Comparison of ENCODE assay signal across 18 cellular contexts in the genomic region with DNA sequence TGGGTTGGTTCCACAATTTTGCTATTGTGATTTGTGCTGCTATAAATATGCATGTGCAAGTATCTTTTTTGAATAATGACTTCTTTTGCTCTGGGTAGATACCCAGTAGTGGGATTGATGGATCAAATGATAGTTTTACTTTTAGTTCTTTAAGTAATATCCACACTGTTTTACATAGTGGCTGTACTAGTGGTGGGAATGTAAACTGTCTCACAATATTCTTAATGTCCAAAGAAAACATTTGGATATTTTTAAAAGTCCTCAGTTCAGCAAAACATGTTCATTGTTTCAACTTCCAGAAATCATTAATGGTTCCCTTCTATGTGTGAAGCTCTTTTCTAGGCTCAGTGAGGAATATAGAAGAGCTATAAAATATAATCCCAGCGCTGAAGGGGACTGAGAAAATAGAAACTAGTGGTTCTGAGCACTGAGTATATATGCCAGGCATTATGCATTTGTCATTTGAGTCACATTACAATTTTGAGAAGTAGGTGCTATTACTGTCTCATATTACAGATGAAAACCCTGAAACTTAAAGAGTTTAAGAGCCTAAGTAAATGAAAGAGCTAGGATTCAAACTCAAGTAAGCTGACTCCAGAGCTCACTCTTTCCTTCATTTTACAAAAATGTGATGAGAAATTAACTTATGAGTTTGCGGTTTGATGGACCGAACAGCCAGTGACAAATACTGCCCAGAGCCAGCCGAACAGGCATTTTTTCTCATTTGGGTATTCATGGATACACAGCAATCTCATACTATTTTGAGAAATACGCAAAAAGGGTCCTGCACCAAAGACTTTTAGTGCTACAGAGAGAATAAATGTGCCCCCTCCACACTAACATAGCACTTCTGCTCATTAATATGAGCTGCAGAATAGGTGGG.
DNase-seq lines count a peak whose midpoint lies in the region; FAIRE-seq and TF ChIP-seq lines count a peak whose summit lies in the region.
"Had no signal": no experiment of that assay in that cellular context is flagged by ENCODE, and none has a peak within 500 bp of the region (broad histone marks: within the 10 kb centered on the region; RNA-seq: fewer than 3 reads in every experiment).

No MANE protein-coding gene starts in this region.

- H3K4me3 ChIP-seq in HEK293 (ENCODE audit: low read depth, low read length) = no peak overlapping the region
- no peak overlapping the region for H3K4me3 ChIP-seq in OCI-LY3 (ENCODE audit: low read length)
- no peak overlapping the region for H3K4me3 ChIP-seq in endothelial cell of umbilical vein (replicated peaks in 1 of 3; ENCODE audit: insufficient read depth in 1 of 3, low read depth in 1 of 3, low read length in 3 of 3)
- no peak overlapping the region for H3K4me3 ChIP-seq in skeletal muscle satellite cell (ENCODE audit: low read length)

- POLR2A ChIA-PET in HEK293 (lab: Yijun Ruan, JAX) (no interaction called here), endothelial cell of umbilical vein (lab: Charles Lee) (no interaction called here)

- H3K4me2 ChIP-seq in OCI-LY3 (ENCODE audit: low read length) (peak overlapping the region; percentile 52), endothelial cell of umbilical vein (ENCODE audit: insufficient read depth, low read length) (no peak overlapping the region), skeletal muscle satellite cell (ENCODE audit: low read length) (peak overlapping the region; percentile 51)

- H3K9ac ChIP-seq in OCI-LY3 (ENCODE audit: low read length) (no peak overlapping the region), endothelial cell of umbilical vein (replicated peaks; ENCODE audit: extremely low read depth, insufficient read depth, low read length) (no peak overlapping the region), skeletal muscle satellite cell (ENCODE audit: low read depth, low read length) (peak overlapping the region; percentile 50)

- H3K79me2 ChIP-seq in OCI-LY3 (ENCODE audit: low read length) (no peaks in the 10 kb centered on the region), endothelial cell of umbilical vein (ENCODE audit: control insufficient read depth, insufficient read depth, low read length) (no peaks in the 10 kb centered on the region)

- H3K4me1 ChIP-seq in HEK293 (ENCODE audit: control insufficient read depth, insufficient read depth, low read length) = no peaks in the 10 kb centered on the region
- peaks cover 18% of the 10 kb centered on the region for H3K4me1 ChIP-seq in OCI-LY3 (ENCODE audit: low read length)
- no peaks in the 10 kb centered on the region for H3K4me1 ChIP-seq in endothelial cell of umbilical vein (ENCODE audit: control insufficient read depth, extremely low read depth, insufficient read depth, low read length)
- peaks cover 48% of the 10 kb centered on the region for H3K4me1 ChIP-seq in skeletal muscle satellite cell (ENCODE audit: control insufficient read depth, insufficient read depth, low read length)

- H3K9me3 ChIP-seq in HEK293 (ENCODE audit: control insufficient read depth, insufficient read depth, low read depth, low read length) (no peaks in the 10 kb centered on the region), OCI-LY3 (ENCODE audit: insufficient read depth, low read length) (no peaks in the 10 kb centered on the region), endothelial cell of umbilical vein (replicated peaks; ENCODE audit: control insufficient read depth, insufficient read depth, low read length) (no peaks in the 10 kb centered on the region), skeletal muscle satellite cell (replicated peaks; ENCODE audit: low read length) (no peaks in the 10 kb centered on the region)

- CTCF ChIA-PET in HEK293 (lab: Yijun Ruan, JAX) = interaction anchor here (0.6 to 1.1 kb wide), 3 partner anchors 53 to 404 kb away, joined by 3 read pairs; no protein-coding TSS in a partner anchor
- CTCF ChIA-PET in endothelial cell of umbilical vein (lab: Charles Lee) = interaction anchor here (0.8 to 1.8 kb wide), 4 partner anchors 19 to 86 kb away, joined by 3 to 5 read pairs (median 3); no protein-coding TSS in a partner anchor

- no peaks in the 10 kb centered on the region for H3K36me3 ChIP-seq in HEK293 (ENCODE audit: control insufficient read depth in 2 of 2, insufficient read depth in 1 of 2, low read length in 2 of 2)
- H3K36me3 ChIP-seq in OCI-LY3 (replicated peaks; ENCODE audit: low read depth, low read length) = no peaks in the 10 kb centered on the region
- no peaks in the 10 kb centered on the region for H3K36me3 ChIP-seq in endothelial cell of umbilical vein (ENCODE audit: control insufficient read depth in 2 of 2, extremely low read depth in 1 of 2, insufficient read depth in 2 of 2, low read length in 2 of 2)
- H3K36me3 ChIP-seq in skeletal muscle satellite cell (ENCODE audit: insufficient read depth, low read length) = no peaks in the 10 kb centered on the region

- TF ChIP-seq CTCF in HEK293 (tag by site-specific recombination; IDR thresholded peaks at IDR 0.05) (no peak), OCI-LY3 (IDR thresholded peaks at IDR 0.05; ENCODE audit: low read depth, low read length) (no peak), endothelial cell of umbilical vein (IDR thresholded peaks at IDR 0.05; ENCODE audit: extremely low read depth in 1 of 2, insufficient read depth in 1 of 2, low read depth in 1 of 2, low read length in 2 of 2) (no peak)

- no peak for TF ChIP-seq POLR2A in endothelial cell of umbilical vein (IDR thresholded peaks at IDR 0.05; ENCODE audit: low read depth, low read length)

- H3K27me3 ChIP-seq in OCI-LY3 (ENCODE audit: low read depth, low read length) (peaks cover 4% of the 10 kb centered on the region; the same call in 1 of the 2 replicates), endothelial cell of umbilical vein (ENCODE audit: control insufficient read depth in 2 of 2, insufficient read depth in 2 of 2, low read length in 2 of 2) (no peaks in the 10 kb centered on the region), skeletal muscle satellite cell (ENCODE audit: control insufficient read depth, insufficient read depth, low read length) (no peaks in the 10 kb centered on the region)

- intact Hi-C loops in endothelial cell of umbilical vein (cut with micrococcal nuclease) = no loop called here
- intact Hi-C loops in cardiac septum (cut with DNase I) = no loop called here

- dilution Hi-C loops in endothelial cell of umbilical vein (cut with MboI; ENCODE audit: extremely low pct_ligation_motif_present, low sequenced_read_pairs) = no loop called here

- BruUV-seq in endothelial cell of umbilical vein (replicated peaks; lab: Mats Ljungman, UMichigan) = no TSS peak

- H2AFZ ChIP-seq in OCI-LY3 (ENCODE audit: low read depth, low read length) (no peak overlapping the region), endothelial cell of umbilical vein (ENCODE audit: low read depth, low read length) (peak overlapping the region; percentile 26)

- DNase-seq in endothelial cell of umbilical vein (ENCODE audit: low read depth, low spot score) (no peak), DMS153 treated with DMSO at 0.1 percent for 48 hours (lab: John Stamatoyannopoulos, UW; ENCODE audit: unreplicated experiment) (no peak), cardiac septum (ENCODE audit: low spot score) (no peak), NCI-H774 (lab: John Stamatoyannopoulos, UW) (no peak)
- DNase-seq: AML-193, DMS 273 treated with DMSO at 0.1 percent for 48 hours, KBM-7, NCI-H146, NCI-H2081, NCI-H2227 treated with DMSO at 0.1 percent for 48 hours, NCI-H524 treated with DMSO at 0.1 percent for 48 hours, OCI-M1, RPMI8226, SIG-M5 had no signal

- H3K27ac ChIP-seq in HEK293 (ENCODE audit: extremely low read depth, low read depth, low read length) (no peak overlapping the region), OCI-LY3 (ENCODE audit: low read length) (no peak overlapping the region), endothelial cell of umbilical vein (ENCODE audit: insufficient read depth, low read depth, low read length) (no peak overlapping the region)

- no peaks in the 10 kb centered on the region for H3K9me1 ChIP-seq in endothelial cell of umbilical vein (replicated peaks; ENCODE audit: control insufficient read depth, extremely low read depth, insufficient read depth, low read length)

- H4K20me1 ChIP-seq in OCI-LY3 (ENCODE audit: insufficient read depth, low read length) = no peaks in the 10 kb centered on the region
- no peaks in the 10 kb centered on the region for H4K20me1 ChIP-seq in endothelial cell of umbilical vein (replicated peaks; ENCODE audit: control insufficient read depth, extremely low read depth, insufficient read depth, low read length)

- FAIRE-seq in endothelial cell of umbilical vein (lab: Jason Lieb, UNC) = no peak
- FAIRE-seq: H1 had no signal

TF ChIP-seq in HEK293, 187 proteins besides CTCF, POLR2A, EP300 and RAD21 (continues in another document):
- TF ChIP-seq ZNF529 (tag by site-specific recombination; IDR thresholded peaks at IDR 0.05; ENCODE audit: insufficient replicate concordance) = no peak
- TF ChIP-seq SCRT2 (tag by site-specific recombination; IDR thresholded peaks at IDR 0.05) = no peak
- no peak for TF ChIP-seq ZNF645 (tag by site-specific recombination; IDR thresholded peaks at IDR 0.05)
- TF ChIP-seq ZFP69B (tag by site-specific recombination; IDR thresholded peaks at IDR 0.05) = no peak

TF ChIP-seq in endothelial cell of umbilical vein, 7 proteins besides CTCF, POLR2A, EP300 and RAD21:
- TF ChIP-seq JUN (IDR thresholded peaks at IDR 0.05; ENCODE audit: borderline replicate concordance, insufficient read depth, insufficient read length, low read depth) (no peak), MYC (IDR thresholded peaks at IDR 0.05; ENCODE audit: low read depth, low read length) (no peak), MAX (IDR thresholded peaks at IDR 0.05; ENCODE audit: insufficient read depth, insufficient read length) (no peak), EZH2 (IDR thresholded peaks at IDR 0.05; ENCODE audit: borderline replicate concordance, low read depth, low read length, severe bottlenecking) (no peak), GATA2 (IDR thresholded peaks at IDR 0.05; ENCODE audit: insufficient read depth, insufficient read length, low read depth, low read length) (no peak), FOS (IDR thresholded peaks at IDR 0.05; ENCODE audit: borderline replicate concordance, insufficient read depth, low read length) (no peak), POLR2AphosphoS5 (IDR thresholded peaks at IDR 0.05; ENCODE audit: insufficient read depth, low read depth, low read length) (no peak)
